In the genomic region with DNA sequence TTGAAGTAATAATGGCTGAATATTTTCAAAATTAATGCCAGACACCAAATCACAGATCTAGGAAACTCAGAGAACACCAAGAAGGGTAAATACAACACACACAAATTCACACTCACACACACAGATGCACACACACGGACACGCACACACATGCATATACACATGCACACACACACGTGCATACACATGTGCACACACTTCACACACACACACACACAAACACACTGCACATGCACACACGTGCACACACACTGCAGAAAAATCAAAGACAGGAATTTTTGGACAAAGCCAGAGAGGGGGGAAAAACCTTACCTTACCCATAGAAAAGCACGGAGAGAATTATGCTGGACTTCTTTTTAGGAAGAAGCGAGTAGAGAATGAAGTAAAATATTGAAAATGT, we compare ENCODE assay signal across 7 cellular contexts.
"Had no signal": no experiment of that assay in that cellular context is flagged by ENCODE, and none has a peak within 500 bp of the region (broad histone marks: within the 10 kb centered on the region; RNA-seq: fewer than 3 reads in every experiment).

No MANE protein-coding gene starts in this region.

- H3K4me3 ChIP-seq: GM23248, HAP-1 had no signal

- DNase-seq: GM23248, GOT3, H7, KBM-7 had no signal

- H3K4me1 ChIP-seq: HAP-1 had no signal

- ATAC-seq: HCT116 had no signal

- H3K36me3 ChIP-seq: HAP-1 had no signal

- H3K9me3 ChIP-seq: HAP-1 had no signal

- H3K27ac ChIP-seq: GM23248, KMS-11 had no signal
